In the genomic region with DNA sequence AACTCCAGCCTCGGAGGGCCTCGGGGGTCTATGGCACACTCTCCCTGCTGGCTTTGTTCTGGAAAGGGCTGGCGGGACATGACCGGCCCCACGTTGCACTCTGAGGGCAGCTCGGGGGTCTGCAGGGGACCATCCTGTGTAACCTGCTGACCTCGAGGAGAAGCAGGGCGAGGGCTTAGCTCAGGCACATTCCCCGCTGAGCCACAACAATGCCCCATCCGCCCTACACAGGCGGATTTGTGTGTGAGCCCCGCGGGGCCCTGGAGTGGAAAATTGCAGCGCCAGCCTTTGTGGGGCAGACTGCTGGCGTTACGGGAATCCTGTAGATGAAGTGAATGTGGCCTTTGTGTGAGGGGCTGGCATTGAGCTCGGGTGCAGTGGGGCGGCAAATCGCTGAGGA, we compare ENCODE assay signal across 14 cellular contexts. TPM values are rescaled to one million over a fixed set of nuclear protein-coding genes. Genes with fewer than 3 reads are reported as not detected.
"Had no signal": no experiment of that assay in that cellular context is flagged by ENCODE, and none has a peak within 500 bp of the region (broad histone marks: within the 10 kb centered on the region; RNA-seq: fewer than 3 reads in every experiment).

No MANE protein-coding gene starts in this region.

RNA-seq across cellular contexts. Expression of a gene that starts 9.5 kb away (rescaled TPM):
- total RNA-seq: stomach, subcutaneous adipose tissue, suprapubic skin, temporal lobe, thoracic aorta, thyroid gland, tibial nerve, transverse colon, upper lobe of left lung, upper lobe of right lung, ureter, urinary bladder, uterus, vagina had no signal
- polyA plus RNA-seq: stomach, urinary bladder had no signal
